19 cellular contexts compared by ENCODE assay signal in the genomic region with DNA sequence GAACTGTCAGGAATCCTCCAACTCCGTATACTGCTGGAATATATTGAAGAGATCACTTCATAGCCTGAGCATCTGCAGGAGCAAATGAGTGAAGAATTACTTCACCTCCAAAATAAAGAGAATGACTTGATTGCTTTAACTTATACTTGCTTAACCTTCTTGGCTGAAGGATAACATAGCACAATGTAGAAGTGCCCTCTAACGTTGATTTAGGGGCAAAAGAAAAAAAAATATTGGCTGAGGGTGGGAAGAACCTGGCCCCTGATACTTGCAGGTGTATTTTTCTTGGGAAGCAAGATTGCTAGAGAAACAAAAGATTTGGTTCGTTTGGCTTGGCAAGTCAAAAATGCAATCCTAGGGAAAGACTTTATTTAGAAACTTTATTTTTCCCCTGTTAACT.
"Had no signal": no experiment of that assay in that cellular context is flagged by ENCODE, and none has a peak within 500 bp of the region (broad histone marks: within the 10 kb centered on the region; RNA-seq: fewer than 3 reads in every experiment).

No MANE protein-coding gene starts in this region.

- H3K9me3 ChIP-seq: adrenal gland, breast epithelium, esophagus squamous epithelium, tibial nerve had no signal

- H3K4me1 Mint-ChIP-seq: memory B cell had no signal

- H3K4me3 Mint-ChIP-seq: memory B cell had no signal

- H3K4me1 ChIP-seq: adrenal gland, breast epithelium, esophagus squamous epithelium, tibial nerve had no signal

- H3K36me3 Mint-ChIP-seq: activated naive CD4-positive, alpha-beta T cell treated with anti-CD3 and anti-CD28 coated beads, Interleukin-2, amount 50 U/mL, for 72 hours; memory B cell had no signal

- H3K27me3 ChIP-seq: adrenal gland, breast epithelium, esophagus squamous epithelium, tibial nerve had no signal

- H3K9me3 Mint-ChIP-seq: activated naive CD4-positive, alpha-beta T cell treated with anti-CD3 and anti-CD28 coated beads, Interleukin-2, amount 50 U/mL, for 72 hours had no signal

- H3K36me3 ChIP-seq: adrenal gland, breast epithelium, esophagus squamous epithelium, tibial nerve had no signal

- H3K27ac Mint-ChIP-seq: activated naive CD4-positive, alpha-beta T cell treated with anti-CD3 and anti-CD28 coated beads, Interleukin-2, amount 50 U/mL, for 72 hours; memory B cell had no signal

- DNase-seq: activated CD4-positive, alpha-beta T cell treated with anti-CD3 and anti-CD28 coated beads, Interleukin-2, amount 50 U/mL, for 1 hour; activated CD4-positive, CD25-positive, alpha-beta regulatory T cell treated with anti-CD3 and anti-CD28 coated beads, Interleukin-2, amount 50 U/mL, for 72 hours; activated gamma-delta T cell treated with Interleukin-2 at 50 U/mL for 16 hours; adrenal gland; cerebellar nuclear complex; effector CD4-positive, alpha-beta T cell; esophagus squamous epithelium; occipital lobe; retina; stimulated activated CD4-positive, alpha-beta T cell treated with anti-CD3 and anti-CD28 coated beads, Interleukin-2, amount 100 ng/mL, for 24 hours; stimulated activated naive CD4-positive, alpha-beta T cell treated with Interleukin-2 at 50 U/mL for 16 hours; substantia nigra; T1000 had no signal

- H3K4me3 ChIP-seq: adrenal gland, breast epithelium, esophagus squamous epithelium, tibial nerve had no signal

- ATAC-seq: activated naive CD4-positive, alpha-beta T cell treated with anti-CD3 and anti-CD28 coated beads, Interleukin-2, amount 50 U/mL, for 72 hours had no signal

- H3K27ac ChIP-seq: adrenal gland, breast epithelium, esophagus squamous epithelium, tibial nerve had no signal

- FAIRE-seq: astrocyte, urothelium cell line had no signal
